16 cellular contexts compared by ENCODE assay signal in genomic region chr7:98178321-98178720, GRCh38. TPM values are rescaled to one million over a fixed set of nuclear protein-coding genes. Genes with fewer than 3 reads are reported as not detected.
DNase-seq lines count a peak whose midpoint lies in the region; ATAC-seq and TF ChIP-seq lines count a peak whose summit lies in the region.
"Had no signal": no experiment of that assay in that cellular context is flagged by ENCODE, and none has a peak within 500 bp of the region (broad histone marks: within the 10 kb centered on the region; RNA-seq: fewer than 3 reads in every experiment).

No MANE protein-coding gene starts in this region.

- TF ChIP-seq CTCF in lower lobe of right lung (IDR thresholded peaks at IDR 0.05) (no peak), type B pancreatic cell (conservative IDR thresholded peaks at IDR 0.05) (no peak)

- H3K36me3 Mint-ChIP-seq in type B pancreatic cell = peaks cover 27% of the 10 kb centered on the region
- H3K36me3 Mint-ChIP-seq in activated CD8-positive, alpha-beta T cell treated with anti-CD3 and anti-CD28 coated beads, Interleukin-2, amount 10 ng/mL, durations not matched to agents 7 days and 5 days (ENCODE audit: low read depth) = no peaks in the 10 kb centered on the region
- H3K36me3 Mint-ChIP-seq: activated naive CD4-positive, alpha-beta T cell treated with anti-CD3 and anti-CD28 coated beads, Interleukin-2, amount 50 U/mL, for 24 hours had no signal

- CTCF ChIA-PET in activated CD8-positive, alpha-beta T cell treated with anti-CD3 and anti-CD28 coated beads, Interleukin-2, amount 10 ng/mL, durations not matched to agents 7 days and 5 days (lab: Charles Lee) = interaction anchor here (1.6 kb wide), 1 partner anchor 10 kb away, joined by 5 read pairs; no protein-coding TSS in a partner anchor

- intact Hi-C loops in lower lobe of right lung (cut with DNase I) = no loop called here

- H3K4me1 ChIP-seq in endocrine pancreas (ENCODE audit: control insufficient read depth, insufficient read depth, low read length) (peaks cover 7% of the 10 kb centered on the region), lower lobe of right lung (peaks cover 17% of the 10 kb centered on the region)

- peak overlapping the region; percentile 74 for H3K27ac ChIP-seq in lower lobe of right lung

- ATAC-seq in lower lobe of right lung = peak; percentile 93 to 95
- no peak for ATAC-seq in activated CD8-positive, alpha-beta T cell treated with anti-CD3 and anti-CD28 coated beads, Interleukin-2, amount 10 ng/mL, durations not matched to agents 7 days and 5 days
- ATAC-seq in stimulated activated naive CD8-positive, alpha-beta T cell treated with anti-CD3 and anti-CD28 coated beads, Interleukin-15, Interleukin-2, amounts not matched to agents 100 U/mL and 50 U/mL, for 24 hours = no peak
- no peak for ATAC-seq in HG02870 (IDR thresholded peaks at IDR 0.05; ENCODE audit: unreplicated experiment)
- ATAC-seq: activated CD8-positive, alpha-beta T cell treated with anti-CD3 and anti-CD28 coated beads for 36 hours; HepG2 had no signal

- H3K4me3 ChIP-seq in endocrine pancreas (ENCODE audit: control insufficient read depth, insufficient read depth, low read length) = peak overlapping the region; percentile 44
- H3K4me3 ChIP-seq in lower lobe of right lung = no peak overlapping the region

- H3K36me3 ChIP-seq in endocrine pancreas (ENCODE audit: control insufficient read depth, insufficient read depth, low read length) = peaks cover 2% of the 10 kb centered on the region
- peaks cover 19% of the 10 kb centered on the region for H3K36me3 ChIP-seq in lower lobe of right lung

- no peaks in the 10 kb centered on the region for H3K9me3 ChIP-seq in endocrine pancreas (ENCODE audit: control insufficient read depth, low read length)
- H3K9me3 ChIP-seq in lower lobe of right lung = no peaks in the 10 kb centered on the region

- POLR2A ChIA-PET in activated CD8-positive, alpha-beta T cell treated with anti-CD3 and anti-CD28 coated beads, Interleukin-2, amount 10 ng/mL, durations not matched to agents 7 days and 5 days (lab: Charles Lee) = no interaction called here

- no peaks in the 10 kb centered on the region for H3K9me3 Mint-ChIP-seq in type B pancreatic cell
- H3K9me3 Mint-ChIP-seq in activated CD8-positive, alpha-beta T cell treated with anti-CD3 and anti-CD28 coated beads, Interleukin-2, amount 10 ng/mL, durations not matched to agents 7 days and 5 days (ENCODE audit: insufficient read depth) = no peaks in the 10 kb centered on the region
- H3K9me3 Mint-ChIP-seq: activated CD8-positive, alpha-beta T cell treated with anti-CD3 and anti-CD28 coated beads for 36 hours; activated naive CD4-positive, alpha-beta T cell treated with anti-CD3 and anti-CD28 coated beads, Interleukin-2, amount 50 U/mL, for 24 hours; H9; stimulated activated naive CD8-positive, alpha-beta T cell treated with anti-CD3 and anti-CD28 coated beads, Interleukin-15, Interleukin-2, amounts not matched to agents 100 ng/mL and 50 ng/mL, for 24 hours had no signal

- DNase-seq in NCI-H510A treated with DMSO at 0.1 percent for 48 hours (lab: John Stamatoyannopoulos, UW) (peak; percentile 73), lower lobe of right lung (peak; percentile 91), type B pancreatic cell (ENCODE audit: extremely low spot score, unreplicated experiment) (no peak)
- no peak for DNase-seq in activated CD8-positive, alpha-beta T cell treated with anti-CD3 and anti-CD28 coated beads, Interleukin-2, amount 10 ng/mL, durations not matched to agents 7 days and 5 days
- no peak for DNase-seq in stimulated activated naive CD8-positive, alpha-beta T cell treated with anti-CD3 and anti-CD28 coated beads, Interleukin-15, Interleukin-2, amounts not matched to agents 100 U/mL and 50 U/mL, for 24 hours
- DNase-seq: activated CD8-positive, alpha-beta T cell treated with anti-CD3 and anti-CD28 coated beads for 36 hours; H9; NCI-H1417; stimulated activated CD4-positive, alpha-beta T cell treated with anti-CD3 and anti-CD28 coated beads, Interleukin-2, amount 100 ng/mL, for 48 hours; T-helper 2 cell had no signal

- no peaks in the 10 kb centered on the region for H3K27me3 ChIP-seq in endocrine pancreas (ENCODE audit: control insufficient read depth, insufficient read depth, low read length)
- H3K27me3 ChIP-seq in lower lobe of right lung (ENCODE audit: low read depth) = no peaks in the 10 kb centered on the region

- no peaks in the 10 kb centered on the region for H3K4me1 Mint-ChIP-seq in type B pancreatic cell (ENCODE audit: unreplicated experiment)
- H3K4me1 Mint-ChIP-seq in activated CD8-positive, alpha-beta T cell treated with anti-CD3 and anti-CD28 coated beads, Interleukin-2, amount 10 ng/mL, durations not matched to agents 7 days and 5 days (ENCODE audit: low read depth) = no peaks in the 10 kb centered on the region
- H3K4me1 Mint-ChIP-seq: activated naive CD4-positive, alpha-beta T cell treated with anti-CD3 and anti-CD28 coated beads, Interleukin-2, amount 50 U/mL, for 24 hours had no signal

- peak overlapping the region; percentile 43 for H3K27ac Mint-ChIP-seq in type B pancreatic cell
- H3K27ac Mint-ChIP-seq in activated CD8-positive, alpha-beta T cell treated with anti-CD3 and anti-CD28 coated beads, Interleukin-2, amount 10 ng/mL, durations not matched to agents 7 days and 5 days = no peak overlapping the region
- H3K27ac Mint-ChIP-seq: activated CD8-positive, alpha-beta T cell treated with anti-CD3 and anti-CD28 coated beads for 36 hours; progenitor cell of endocrine pancreas; stimulated activated naive CD8-positive, alpha-beta T cell treated with anti-CD3 and anti-CD28 coated beads, Interleukin-15, Interleukin-2, amounts not matched to agents 100 ng/mL and 50 ng/mL, for 24 hours had no signal

- no peaks in the 10 kb centered on the region for H3K27me3 Mint-ChIP-seq in type B pancreatic cell
- H3K27me3 Mint-ChIP-seq in activated CD8-positive, alpha-beta T cell treated with anti-CD3 and anti-CD28 coated beads, Interleukin-2, amount 10 ng/mL, durations not matched to agents 7 days and 5 days (ENCODE audit: low read depth) = no peaks in the 10 kb centered on the region
- H3K27me3 Mint-ChIP-seq: activated CD8-positive, alpha-beta T cell treated with anti-CD3 and anti-CD28 coated beads for 36 hours; activated naive CD4-positive, alpha-beta T cell treated with anti-CD3 and anti-CD28 coated beads, Interleukin-2, amount 50 U/mL, for 24 hours; progenitor cell of endocrine pancreas; stimulated activated naive CD8-positive, alpha-beta T cell treated with anti-CD3 and anti-CD28 coated beads, Interleukin-15, Interleukin-2, amounts not matched to agents 100 ng/mL and 50 ng/mL, for 24 hours had no signal

- H3K9ac ChIP-seq in endocrine pancreas (ENCODE audit: control insufficient read depth, insufficient read depth, low read length) = no peak overlapping the region

- no peak overlapping the region for H3K4me3 Mint-ChIP-seq in type B pancreatic cell
- H3K4me3 Mint-ChIP-seq in activated CD8-positive, alpha-beta T cell treated with anti-CD3 and anti-CD28 coated beads, Interleukin-2, amount 10 ng/mL, durations not matched to agents 7 days and 5 days = no peak overlapping the region
- H3K4me3 Mint-ChIP-seq: activated CD8-positive, alpha-beta T cell treated with anti-CD3 and anti-CD28 coated beads for 36 hours; activated naive CD4-positive, alpha-beta T cell treated with anti-CD3 and anti-CD28 coated beads, Interleukin-2, amount 50 U/mL, for 24 hours; H9; stimulated activated naive CD8-positive, alpha-beta T cell treated with anti-CD3 and anti-CD28 coated beads, Interleukin-15, Interleukin-2, amounts not matched to agents 100 ng/mL and 50 ng/mL, for 24 hours had no signal

RNA-seq across cellular contexts. Expression of gene BHLHA15, which starts 32.9 kb away (rescaled TPM):
- total RNA-seq in lower lobe of right lung (1.2 TPM), type B pancreatic cell (ENCODE audit: low replicate concordance) (0.46 and 0.57 TPM in 2 replicates)
- not detected for total RNA-seq in activated CD8-positive, alpha-beta T cell treated with anti-CD3 and anti-CD28 coated beads, Interleukin-2, amount 10 ng/mL, durations not matched to agents 7 days and 5 days

Comparison
In these comparisons a context has a peak if more than half of its experiments do, and no peak if none do; other contexts are left out.
1. DNase-seq: peak in NCI-H510A treated with DMSO at 0.1 percent for 48 hours (single experiment) and lower lobe of right lung (single experiment); none in type B pancreatic cell (single experiment), activated CD8-positive, alpha-beta T cell treated with anti-CD3 and anti-CD28 coated beads, Interleukin-2, amount 10 ng/mL, durations not matched to agents 7 days and 5 days (single experiment) and stimulated activated naive CD8-positive, alpha-beta T cell treated with anti-CD3 and anti-CD28 coated beads, Interleukin-15, Interleukin-2, amounts not matched to agents 100 U/mL and 50 U/mL, for 24 hours (single experiment).
2. ATAC-seq: peak in lower lobe of right lung (2 of 2); none in activated CD8-positive, alpha-beta T cell treated with anti-CD3 and anti-CD28 coated beads, Interleukin-2, amount 10 ng/mL, durations not matched to agents 7 days and 5 days (single experiment), stimulated activated naive CD8-positive, alpha-beta T cell treated with anti-CD3 and anti-CD28 coated beads, Interleukin-15, Interleukin-2, amounts not matched to agents 100 U/mL and 50 U/mL, for 24 hours (single experiment) and HG02870 (single experiment).